In the genomic region with DNA sequence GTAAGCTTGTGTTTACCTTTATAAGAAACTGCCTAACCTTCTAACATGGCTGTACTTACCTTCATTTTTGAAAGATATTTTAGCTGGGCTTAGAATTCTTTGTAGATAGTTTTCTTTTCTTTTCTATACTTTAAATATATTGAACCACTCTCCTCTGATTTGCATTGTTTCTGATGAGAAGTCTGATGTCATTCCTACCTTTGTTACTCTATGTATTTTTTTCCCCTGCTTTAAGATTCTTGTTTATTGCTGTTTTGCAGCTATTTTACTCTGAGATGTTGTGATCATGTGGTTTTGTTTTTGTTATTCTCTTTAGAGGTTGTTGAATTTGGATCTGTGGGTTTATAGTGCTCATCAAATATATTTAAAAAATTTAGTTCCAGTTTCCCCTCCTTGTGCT, we compare ENCODE assay signal across 18 cellular contexts. TPM values are rescaled to one million over a fixed set of nuclear protein-coding genes. Genes with fewer than 3 reads are reported as not detected.
DNase-seq lines count a peak whose midpoint lies in the region; ATAC-seq and TF ChIP-seq lines count a peak whose summit lies in the region.
"Had no signal": no experiment of that assay in that cellular context is flagged by ENCODE, and none has a peak within 500 bp of the region (broad histone marks: within the 10 kb centered on the region; RNA-seq: fewer than 3 reads in every experiment).

No MANE protein-coding gene starts in this region.

- TF ChIP-seq POLR2A in ovary (IDR thresholded peaks at IDR 0.05) = no peak

- H3K36me3 Mint-ChIP-seq in activated T-cell treated with anti-CD3 and anti-CD28 coated beads, Interleukin-2, amount 50 U/mL, for 24 hours (ENCODE audit: low read depth) = peaks cover 69% of the 10 kb centered on the region
- peaks cover 28% of the 10 kb centered on the region for H3K36me3 Mint-ChIP-seq in activated T-cell treated with anti-CD3 and anti-CD28 coated beads, Interleukin-2, amount 50 U/mL, for 4 hours (ENCODE audit: insufficient read depth)
- H3K36me3 Mint-ChIP-seq in CD4-positive, alpha-beta memory T cell = peaks cover 40 to 43% of the 10 kb centered on the region in 2 donors
- H3K36me3 Mint-ChIP-seq in activated T-helper 17 cell treated with anti-CD3 and anti-CD28 coated beads, Interleukin-2, amount 50 U/mL, for 72 hours (ENCODE audit: low read depth) = peaks cover 41% of the 10 kb centered on the region
- H3K36me3 Mint-ChIP-seq in mesothelial cell of epicardium = peaks cover 28% of the 10 kb centered on the region

- H3K9me3 ChIP-seq in CD4-positive, alpha-beta memory T cell (ENCODE audit: control insufficient read depth in 1 of 2, low read length in 2 of 2) = no peaks in the 10 kb centered on the region
- H3K9me3 ChIP-seq in BE2C (no peaks in the 10 kb centered on the region), ovary (no peaks in the 10 kb centered on the region)
- H3K9me3 ChIP-seq: HAP-1 had no signal

- no peak overlapping the region for H3K27ac ChIP-seq in CD4-positive, alpha-beta memory T cell (ENCODE audit: low read depth, low read length)
- no peak overlapping the region for H3K27ac ChIP-seq in ovary

- peaks cover 52% of the 10 kb centered on the region for H3K4me1 ChIP-seq in CD4-positive, alpha-beta memory T cell (ENCODE audit: insufficient read depth, low read length)
- H3K4me1 ChIP-seq in BE2C = peaks cover 12% of the 10 kb centered on the region
- H3K4me1 ChIP-seq in ovary (ENCODE audit: insufficient read depth) = peaks cover 2% of the 10 kb centered on the region

- peaks cover 10% of the 10 kb centered on the region for H3K36me3 ChIP-seq in CD4-positive, alpha-beta memory T cell (ENCODE audit: insufficient read depth, low read length)
- H3K36me3 ChIP-seq in BE2C (no peaks in the 10 kb centered on the region), ovary (no peaks in the 10 kb centered on the region)

- no peak for TF ChIP-seq EP300 in ovary (IDR thresholded peaks at IDR 0.05)

- H3K27me3 ChIP-seq in CD4-positive, alpha-beta memory T cell (ENCODE audit: insufficient read depth, low read length) = no peaks in the 10 kb centered on the region
- H3K27me3 ChIP-seq in BE2C (no peaks in the 10 kb centered on the region), ovary (no peaks in the 10 kb centered on the region)
- H3K27me3 ChIP-seq: MG63 had no signal

- peaks cover 74% of the 10 kb centered on the region for H3K4me1 Mint-ChIP-seq in activated T-cell treated with anti-CD3 and anti-CD28 coated beads, Interleukin-2, amount 50 U/mL, for 24 hours (ENCODE audit: low read depth)
- H3K4me1 Mint-ChIP-seq in activated T-cell treated with anti-CD3 and anti-CD28 coated beads, Interleukin-2, amount 50 U/mL, for 4 hours (ENCODE audit: low read depth) = peaks cover 73% of the 10 kb centered on the region
- H3K4me1 Mint-ChIP-seq in CD4-positive, alpha-beta memory T cell = peaks cover 55 to 82% (median 70%) of the 10 kb centered on the region in 4 donors
- H3K4me1 Mint-ChIP-seq in activated T-helper 17 cell treated with anti-CD3 and anti-CD28 coated beads, Interleukin-2, amount 50 U/mL, for 72 hours = peaks cover 38% of the 10 kb centered on the region
- peaks cover 49% of the 10 kb centered on the region for H3K4me1 Mint-ChIP-seq in mesothelial cell of epicardium

- H3K9me3 Mint-ChIP-seq in activated T-cell treated with anti-CD3 and anti-CD28 coated beads, Interleukin-2, amount 50 U/mL, for 24 hours = peaks cover 4% of the 10 kb centered on the region
- no peaks in the 10 kb centered on the region for H3K9me3 Mint-ChIP-seq in activated T-cell treated with anti-CD3 and anti-CD28 coated beads, Interleukin-2, amount 50 U/mL, for 4 hours
- H3K9me3 Mint-ChIP-seq in CD4-positive, alpha-beta memory T cell = peaks cover 0 to 4% (median 0%) of the 10 kb centered on the region in 8 donors
- no peaks in the 10 kb centered on the region for H3K9me3 Mint-ChIP-seq in activated T-helper 17 cell treated with anti-CD3 and anti-CD28 coated beads, Interleukin-2, amount 50 U/mL, for 72 hours
- peaks cover 26% of the 10 kb centered on the region for H3K9me3 Mint-ChIP-seq in mesothelial cell of epicardium

- POLR2A ChIA-PET in CD4-positive, alpha-beta memory T cell (lab: Charles Lee; ENCODE audit: partially characterized antibody) = no interaction called here

- TF ChIP-seq CTCF in mesothelial cell of epicardium (IDR thresholded peaks at IDR 0.05; ENCODE audit: unreplicated experiment) (no peak), BE2C (IDR thresholded peaks at IDR 0.05; ENCODE audit: low read depth, low read length) (no peak), ovary (IDR thresholded peaks at IDR 0.05) (no peak)

- no peak for ATAC-seq in activated T-cell treated with anti-CD3 and anti-CD28 coated beads, Interleukin-2, amount 50 U/mL, for 4 hours
- ATAC-seq in activated T-helper 17 cell treated with anti-CD3 and anti-CD28 coated beads, Interleukin-2, amount 50 U/mL, for 72 hours (replicated peaks) = no peak
- no peak for ATAC-seq in HG02571 (IDR thresholded peaks at IDR 0.05; ENCODE audit: unreplicated experiment)

- peak overlapping the region; percentile 39 for H3K27ac Mint-ChIP-seq in activated T-cell treated with anti-CD3 and anti-CD28 coated beads, Interleukin-2, amount 50 U/mL, for 24 hours
- H3K27ac Mint-ChIP-seq in CD4-positive, alpha-beta memory T cell = peak overlapping the region in 5 of 7 donors; percentile 1 to 35 (median 33)
- peak overlapping the region; percentile 17 for H3K27ac Mint-ChIP-seq in activated T-helper 17 cell treated with anti-CD3 and anti-CD28 coated beads, Interleukin-2, amount 50 U/mL, for 72 hours
- H3K27ac Mint-ChIP-seq in mesothelial cell of epicardium = peak overlapping the region; percentile 37

- DNase-seq in activated T-cell treated with anti-CD3 and anti-CD28 coated beads, Interleukin-2, amount 50 U/mL, for 24 hours = no peak
- DNase-seq in activated T-cell treated with anti-CD3 and anti-CD28 coated beads, Interleukin-2, amount 50 U/mL, for 4 hours = no peak
- DNase-seq in CD4-positive, alpha-beta memory T cell = no peak
- DNase-seq in mesothelial cell of epicardium (ENCODE audit: low spot score in 2 of 2, unreplicated experiment in 2 of 2) (no peak), BE2C (no peak), ovary (no peak)
- DNase-seq: C1 segment of cervical spinal cord, DMS53, KG1, MG63, NCI-H1092 treated with DMSO at 0.1 percent for 48 hours, NCI-H187, NCI-H2171, NCI-H446 treated with DMSO at 0.1 percent for 48 hours, NCI-H748 treated with DMSO at 0.1 percent for 48 hours had no signal

- intact Hi-C loops in CD4-positive, alpha-beta memory T cell (cut with micrococcal nuclease) = no loop called here
- intact Hi-C loops in ovary (cut with DNase I) = no loop called here

- H3K27me3 Mint-ChIP-seq in activated T-cell treated with anti-CD3 and anti-CD28 coated beads, Interleukin-2, amount 50 U/mL, for 24 hours = no peaks in the 10 kb centered on the region
- no peaks in the 10 kb centered on the region for H3K27me3 Mint-ChIP-seq in activated T-cell treated with anti-CD3 and anti-CD28 coated beads, Interleukin-2, amount 50 U/mL, for 4 hours (ENCODE audit: low read depth)
- H3K27me3 Mint-ChIP-seq in CD4-positive, alpha-beta memory T cell = no peaks in the 10 kb centered on the region
- H3K27me3 Mint-ChIP-seq in activated T-helper 17 cell treated with anti-CD3 and anti-CD28 coated beads, Interleukin-2, amount 50 U/mL, for 72 hours = no peaks in the 10 kb centered on the region
- no peaks in the 10 kb centered on the region for H3K27me3 Mint-ChIP-seq in mesothelial cell of epicardium (ENCODE audit: low read depth)

- no peak overlapping the region for H3K4me3 Mint-ChIP-seq in activated T-cell treated with anti-CD3 and anti-CD28 coated beads, Interleukin-2, amount 50 U/mL, for 24 hours
- no peak overlapping the region for H3K4me3 Mint-ChIP-seq in activated T-cell treated with anti-CD3 and anti-CD28 coated beads, Interleukin-2, amount 50 U/mL, for 4 hours
- peak overlapping the region in 5 of 8 donors; percentile 7 to 51 (median 29) for H3K4me3 Mint-ChIP-seq in CD4-positive, alpha-beta memory T cell
- H3K4me3 Mint-ChIP-seq in activated T-helper 17 cell treated with anti-CD3 and anti-CD28 coated beads, Interleukin-2, amount 50 U/mL, for 72 hours = no peak overlapping the region
- H3K4me3 Mint-ChIP-seq in mesothelial cell of epicardium = no peak overlapping the region

- CTCF ChIA-PET in CD4-positive, alpha-beta memory T cell (lab: Charles Lee; ENCODE audit: partially characterized antibody) = no interaction called here

- no peak overlapping the region for H3K4me3 ChIP-seq in CD4-positive, alpha-beta memory T cell (ENCODE audit: low read length in 2 of 2)
- H3K4me3 ChIP-seq in BE2C (ENCODE audit: low read depth, low read length) (no peak overlapping the region), ovary (no peak overlapping the region)
- H3K4me3 ChIP-seq: HAP-1, MG63 had no signal

RNA-seq across cellular contexts. Expression of gene CNOT2, which starts 31.8 kb away (rescaled TPM):
- 10 to 100 TPM; 60.4 to 66.5 (median 64.3) TPM for total RNA-seq in activated T-cell treated with anti-CD3 and anti-CD28 coated beads, Interleukin-2, amount 50 U/mL, for 4 hours
- total RNA-seq in CD4-positive, alpha-beta memory T cell = 100 to 1,000 TPM; 120 to 121 TPM
- 100 to 1,000 TPM in 1 of 2 donors, 10 to 100 TPM in 1; 93.5 to 115 TPM for polyA plus RNA-seq in CD4-positive, alpha-beta memory T cell
- total RNA-seq in activated T-helper 17 cell treated with anti-CD3 and anti-CD28 coated beads, Interleukin-2, amount 50 U/mL, for 72 hours = 10 to 100 TPM; 66.4 to 71.1 TPM
- 120 to 126 TPM (median 120 TPM) in 3 replicates for total RNA-seq in mesothelial cell of epicardium
- 86.7 TPM for polyA plus RNA-seq in BE2C (2012; ENCODE audit: insufficient read depth, insufficient read length, low read depth)
- total RNA-seq in ovary = 100 to 1,000 TPM in 2 of 7 donors, 10 to 100 TPM in 5; 51.9 to 115 (median 70.1) TPM
- 10 to 100 TPM; 33.7 to 68.0 TPM for polyA plus RNA-seq in ovary

Comparison
In these comparisons a context has a peak if more than half of its experiments do, and no peak if none do; other contexts are left out.
1. H3K4me3 Mint-ChIP-seq: peak in CD4-positive, alpha-beta memory T cell (5 of 8); none in activated T-cell treated with anti-CD3 and anti-CD28 coated beads, Interleukin-2, amount 50 U/mL, for 24 hours (single experiment), activated T-cell treated with anti-CD3 and anti-CD28 coated beads, Interleukin-2, amount 50 U/mL, for 4 hours (single experiment), activated T-helper 17 cell treated with anti-CD3 and anti-CD28 coated beads, Interleukin-2, amount 50 U/mL, for 72 hours (single experiment) and mesothelial cell of epicardium (single experiment).
2. Peak in every context shown above with its lines, with median percentiles within 50 percentile points of each other: H3K27ac Mint-ChIP-seq.